8 cellular contexts compared by ENCODE assay signal in genomic region chr7:7967909-7968543, GRCh38. TPM values are rescaled to one million over a fixed set of nuclear protein-coding genes. Genes with fewer than 3 reads are reported as not detected.
DNase-seq lines count a peak whose midpoint lies in the region; ATAC-seq and TF ChIP-seq lines count a peak whose summit lies in the region.

No MANE protein-coding gene starts in this region.

- H3K27ac ChIP-seq in mesenchymal stem cell (ENCODE audit: low read length, poor library complexity, severe bottlenecking), result no peak overlapping the region

- 0% methylated on average over 10 of the region's 13 CpGs for WGBS in mesenchymal stem cell

- no peak overlapping the region for H2BK120ac ChIP-seq in mesenchymal stem cell (ENCODE audit: low read depth, low read length)

- H3K9me3 Mint-ChIP-seq in stimulated activated naive CD8-positive, alpha-beta T cell treated with anti-CD3 and anti-CD28 coated beads, Interleukin-15, Interleukin-2, amounts not matched to agents 100 ng/mL and 50 ng/mL, for 24 hours, result no peaks in the 10 kb centered on the region

- H3K4me1 ChIP-seq in mesenchymal stem cell (ENCODE audit: control insufficient read depth, insufficient read depth, low read depth, low read length), result peaks cover 1% of the 10 kb centered on the region

- no peak overlapping the region for H4K91ac ChIP-seq in mesenchymal stem cell (ENCODE audit: low read length)

- no peak overlapping the region for H2AK5ac ChIP-seq in mesenchymal stem cell (ENCODE audit: low read length, severe bottlenecking)

- peak overlapping the region; percentile 89 for H3K9ac ChIP-seq in mesenchymal stem cell (ENCODE audit: low read length)

- H3K23ac ChIP-seq in mesenchymal stem cell (ENCODE audit: low read length in 2 of 2), result no peak overlapping the region

- DNase-seq in stimulated activated naive CD8-positive, alpha-beta T cell treated with anti-CD3 and anti-CD28 coated beads, Interleukin-15, Interleukin-2, amounts not matched to agents 100 U/mL and 50 U/mL, for 24 hours, result no peak
- DNase-seq in astrocyte of the spinal cord (ENCODE audit: low read depth, low spot score), result no peak
- DNase-seq in mesenchymal stem cell, result no peak
- DNase-seq in GM10266 (ENCODE audit: extremely low spot score), result no peak
- no peak for DNase-seq in SKM-1 (lab: John Stamatoyannopoulos, UW; ENCODE audit: unreplicated experiment)
- DNase-seq in NCI-H526 (lab: John Stamatoyannopoulos, UW), result no peak

- ATAC-seq in stimulated activated naive CD8-positive, alpha-beta T cell treated with anti-CD3 and anti-CD28 coated beads, Interleukin-15, Interleukin-2, amounts not matched to agents 100 U/mL and 50 U/mL, for 24 hours, result no peak
- no peak for ATAC-seq in HG02884 (IDR thresholded peaks at IDR 0.05; ENCODE audit: unreplicated experiment)

- TF ChIP-seq CTCF in astrocyte of the spinal cord (IDR thresholded peaks at IDR 0.05; ENCODE audit: low read depth, low read length) (no peak), GM10266 (IDR thresholded peaks at IDR 0.05; ENCODE audit: control insufficient read depth, insufficient read depth, low read depth, missing control alignments) (no peak)

- no peaks in the 10 kb centered on the region for H3K36me3 ChIP-seq in mesenchymal stem cell (ENCODE audit: control insufficient read depth in 1 of 2, insufficient read depth in 2 of 2, low read depth in 1 of 2, low read length in 2 of 2)

- H3K27ac Mint-ChIP-seq in stimulated activated naive CD8-positive, alpha-beta T cell treated with anti-CD3 and anti-CD28 coated beads, Interleukin-15, Interleukin-2, amounts not matched to agents 100 ng/mL and 50 ng/mL, for 24 hours, result peak overlapping the region; percentile 89

- H3K14ac ChIP-seq in mesenchymal stem cell (ENCODE audit: low read length in 2 of 2), result peak overlapping the region in 1 of 2 experiments; percentile 81

- H3K4ac ChIP-seq in mesenchymal stem cell (ENCODE audit: low read depth in 1 of 2, low read length in 2 of 2), result peak overlapping the region in 1 of 2 experiments; percentile 67

- no peaks in the 10 kb centered on the region for H3K27me3 ChIP-seq in mesenchymal stem cell (ENCODE audit: control insufficient read depth in 1 of 2, insufficient read depth in 1 of 2, low read length in 2 of 2)

- H3K4me2 ChIP-seq in mesenchymal stem cell (ENCODE audit: low read length, poor library complexity, severe bottlenecking), result peak overlapping the region; percentile 70

- H3K27me3 Mint-ChIP-seq in stimulated activated naive CD8-positive, alpha-beta T cell treated with anti-CD3 and anti-CD28 coated beads, Interleukin-15, Interleukin-2, amounts not matched to agents 100 ng/mL and 50 ng/mL, for 24 hours, result no peaks in the 10 kb centered on the region

- in situ Hi-C loops in astrocyte of the spinal cord (cut with HindIII; ENCODE audit: low sequenced_read_pairs), result no loop called here

- H2BK15ac ChIP-seq in mesenchymal stem cell (ENCODE audit: low read depth, poor library complexity, severe bottlenecking), result no peak overlapping the region

- H3K18ac ChIP-seq in mesenchymal stem cell (ENCODE audit: low read depth in 1 of 2, low read length in 2 of 2), result peak overlapping the region in 1 of 2 experiments; percentile 80

- H3K4me3 ChIP-seq in astrocyte of the spinal cord (ENCODE audit: low read depth, low read length) (peak overlapping the region; percentile 70), mesenchymal stem cell (ENCODE audit: insufficient read depth in 1 of 2, low read depth in 1 of 2, low read length in 2 of 2) (peak overlapping the region; percentile 67 to 96)

- no peaks in the 10 kb centered on the region for H3K36me3 Mint-ChIP-seq in stimulated activated naive CD8-positive, alpha-beta T cell treated with anti-CD3 and anti-CD28 coated beads, Interleukin-15, Interleukin-2, amounts not matched to agents 100 ng/mL and 50 ng/mL, for 24 hours (ENCODE audit: low read depth)

- H2AFZ ChIP-seq in mesenchymal stem cell (ENCODE audit: low read depth, low read length), result peak overlapping the region; percentile 99

- H3K79me1 ChIP-seq in mesenchymal stem cell (replicated peaks; ENCODE audit: low read length, poor library complexity, severe bottlenecking), result peaks cover 2% of the 10 kb centered on the region

- no peaks in the 10 kb centered on the region for H3K9me3 ChIP-seq in mesenchymal stem cell (ENCODE audit: control insufficient read depth, low read length)

- no peak overlapping the region for H2BK5ac ChIP-seq in mesenchymal stem cell (ENCODE audit: low read depth, low read length, poor library complexity, severe bottlenecking)

- H3K4me3 Mint-ChIP-seq in stimulated activated naive CD8-positive, alpha-beta T cell treated with anti-CD3 and anti-CD28 coated beads, Interleukin-15, Interleukin-2, amounts not matched to agents 100 ng/mL and 50 ng/mL, for 24 hours, result peak overlapping the region; percentile 89

- H4K8ac ChIP-seq in mesenchymal stem cell (ENCODE audit: low read length), result no peak overlapping the region

- H3K4me1 Mint-ChIP-seq in stimulated activated naive CD8-positive, alpha-beta T cell treated with anti-CD3 and anti-CD28 coated beads, Interleukin-15, Interleukin-2, amounts not matched to agents 100 ng/mL and 50 ng/mL, for 24 hours (ENCODE audit: low read depth), result peaks cover 22% of the 10 kb centered on the region

- H2BK12ac ChIP-seq in mesenchymal stem cell (ENCODE audit: low read length in 2 of 2), result peak overlapping the region in 1 of 2 experiments; percentile 69

RNA-seq across cellular contexts. Expression of gene GLCCI1, which starts 0.6 kb away (rescaled TPM):
- polyA plus RNA-seq in mesenchymal stem cell (2013, experiment 1 of 2), result 13.5 TPM
- 15.6 TPM for polyA plus RNA-seq in mesenchymal stem cell (2013, experiment 2 of 2)
